Comparison of ENCODE assay signal across 8 cellular contexts in genomic region chr11:68120212-68121066, GRCh38. TPM values are rescaled to one million over a fixed set of nuclear protein-coding genes. Genes with fewer than 3 reads are reported as not detected.
DNase-seq lines count a peak whose midpoint lies in the region; ATAC-seq and TF ChIP-seq lines count a peak whose summit lies in the region.

No MANE protein-coding gene starts in this region.

- TF ChIP-seq CTCF in WERI-Rb-1 (IDR thresholded peaks at IDR 0.05; ENCODE audit: low read depth, low read length) (no peak), choroid plexus epithelial cell (conservative IDR thresholded peaks at IDR 0.05; ENCODE audit: low read depth, low read length) (no peak)

- H3K27me3 ChIP-seq in WERI-Rb-1 (ENCODE audit: insufficient read depth, low read depth, severe bottlenecking) = no peaks in the 10 kb centered on the region

- no peaks in the 10 kb centered on the region for H3K9me3 Mint-ChIP-seq in IgD-negative memory B cell

- H3K4me1 Mint-ChIP-seq in IgD-negative memory B cell = peaks cover 14 to 15% (median 15%) of the 10 kb centered on the region in 3 donors

- H3K27ac Mint-ChIP-seq in IgD-negative memory B cell = peak overlapping the region; percentile 1 to 83 (median 76)

- ATAC-seq in GM21360 (IDR thresholded peaks at IDR 0.05; ENCODE audit: unreplicated experiment) (peak; percentile 19), left colon (no peak)

- peak overlapping the region; percentile 84 to 97 (median 90) for H3K4me3 Mint-ChIP-seq in IgD-negative memory B cell

- no peaks in the 10 kb centered on the region for H3K27me3 Mint-ChIP-seq in IgD-negative memory B cell

- H3K36me3 ChIP-seq in WERI-Rb-1 = no peaks in the 10 kb centered on the region

- H3K36me3 Mint-ChIP-seq in IgD-negative memory B cell = peaks cover 1% of the 10 kb centered on the region

- intact Hi-C loops in left colon (cut with DNase I, micrococcal nuclease) = no loop called here

- DNase-seq in COR-L47 (lab: John Stamatoyannopoulos, UW) (peak; percentile 35), WERI-Rb-1 (peak; percentile 57), choroid plexus epithelial cell (ENCODE audit: low read depth) (peak; percentile 31), left colon (peak; percentile 59 to 73), NCI-H2196 treated with DMSO at 0.1 percent for 48 hours (lab: John Stamatoyannopoulos, UW; ENCODE audit: unreplicated experiment) (no peak)
- peak; percentile 16 to 30 for DNase-seq in stimulated activated CD4-positive, alpha-beta T cell treated with anti-CD3 and anti-CD28 coated beads, Interleukin-2, amount 100 ng/mL, for 48 hours

- H3K9me3 ChIP-seq in WERI-Rb-1 (ENCODE audit: severe bottlenecking) = no peaks in the 10 kb centered on the region

- H3K4me3 ChIP-seq in WERI-Rb-1 (ENCODE audit: low read depth, low read length) (peak overlapping the region; percentile 66), choroid plexus epithelial cell (ENCODE audit: low read depth, low read length) (peak overlapping the region; percentile 65)

- H3K27ac ChIP-seq in WERI-Rb-1 = peak overlapping the region; percentile 78

RNA-seq across cellular contexts. Expression of gene CHKA, which starts 0.7 kb away (rescaled TPM):
- polyA plus RNA-seq in IgD-negative memory B cell = 2.4 TPM
- total RNA-seq in left colon = 10 to 100 TPM; 47.6 to 87.4 TPM
